Comparison of ENCODE assay signal across 20 cellular contexts in genomic region chr10:102600816-102601215, GRCh38. TPM values are rescaled to one million over a fixed set of nuclear protein-coding genes. Genes with fewer than 3 reads are reported as not detected.
DNase-seq lines count a peak whose midpoint lies in the region; ATAC-seq and TF ChIP-seq lines count a peak whose summit lies in the region.
"Had no signal": no experiment of that assay in that cellular context is flagged by ENCODE, and none has a peak within 500 bp of the region (broad histone marks: within the 10 kb centered on the region; RNA-seq: fewer than 3 reads in every experiment).

No MANE protein-coding gene starts in this region.

- no peak overlapping the region for H3K27ac Mint-ChIP-seq in CD8-positive, alpha-beta memory T cell
- H3K27ac Mint-ChIP-seq: activated CD4-positive, alpha-beta T cell treated with anti-CD3 and anti-CD28 coated beads, Interleukin-2, amount 10 ng/mL, durations not matched to agents 7 days and 5 days; T-cell had no signal

- no peak overlapping the region for H2AFZ ChIP-seq in hepatocyte

- H3K27me3 ChIP-seq in right cardiac atrium (ENCODE audit: control insufficient read depth, insufficient read depth) (no peaks in the 10 kb centered on the region), hepatocyte (no peaks in the 10 kb centered on the region), psoas muscle (ENCODE audit: insufficient read depth in 3 of 3, low read length in 2 of 3) (no peaks in the 10 kb centered on the region), upper lobe of right lung (no peaks in the 10 kb centered on the region)
- H3K27me3 ChIP-seq in CD8-positive, alpha-beta memory T cell (ENCODE audit: insufficient read depth, low read length, poor library complexity, severe bottlenecking) = no peaks in the 10 kb centered on the region
- H3K27me3 ChIP-seq: BLaER1, colonic mucosa had no signal

- CTCF ChIA-PET in CD8-positive, alpha-beta memory T cell (lab: Charles Lee) = interaction anchor here (0.9 to 1.6 kb wide), 2 partner anchors 18 to 75 kb away, joined by 3 read pairs; no protein-coding TSS in a partner anchor

- H3K4me3 ChIP-seq in right cardiac atrium (ENCODE audit: low read length) (no peak overlapping the region), hepatocyte (no peak overlapping the region), psoas muscle (no peak overlapping the region), upper lobe of right lung (no peak overlapping the region)
- no peak overlapping the region for H3K4me3 ChIP-seq in CD8-positive, alpha-beta memory T cell (ENCODE audit: low read length)
- H3K4me3 ChIP-seq: BLaER1, colonic mucosa had no signal

- intact Hi-C loops in right cardiac atrium (cut with DNase I) = no loop called here
- intact Hi-C loops in Right ventricle myocardium superior (cut with DNase I) = no loop called here
- intact Hi-C loops in psoas muscle (cut with DNase I) = loop anchor here in 1 of 2 donors (5.0 kb wide), 1 partner anchor 41 kb away; the partner anchor contains the start of gene TRIM8
- intact Hi-C loops in upper lobe of right lung (cut with DNase I) = no loop called here

- DNase-seq in right cardiac atrium (peak in 1 of 3 donors; percentile 52), Right ventricle myocardium superior (no peak), hepatocyte (ENCODE audit: low spot score) (no peak), psoas muscle (no peak), upper lobe of right lung (no peak)
- DNase-seq in CD8-positive, alpha-beta memory T cell = no peak
- DNase-seq: activated CD4-positive, alpha-beta T cell treated with anti-CD3 and anti-CD28 coated beads, Interleukin-2, amount 10 ng/mL, durations not matched to agents 7 days and 5 days; colonic mucosa; GOT3; left colon; NCI-H1105; NCI-H2081 treated with DMSO at 0.1 percent for 48 hours; NCI-H510A; SHP77; stimulated activated CD4-positive, alpha-beta T cell treated with anti-CD3 and anti-CD28 coated beads, Interleukin-2, amount 100 ng/mL, for 48 hours; stimulated activated naive CD8-positive, alpha-beta T cell treated with anti-CD3 and anti-CD28 coated beads, Interleukin-15, amount 100 ng/mL, for 72 hours; T-cell had no signal

- WGBS in right cardiac atrium = 79% methylated on average over 6 of the region's 6 CpGs
- WGBS in hepatocyte (ENCODE audit: low lambda C conversion rate, missing lambda C conversion rate) = 95% methylated on average over 6 of the region's 6 CpGs
- 26 to 53% (median 28%) methylated on average over 6 of the region's 6 CpGs for WGBS in psoas muscle, 3 donors

- H3K36me3 Mint-ChIP-seq in CD8-positive, alpha-beta memory T cell = peaks cover 0 to 85% (median 19%) of the 10 kb centered on the region in 3 donors

- H3K4me3 Mint-ChIP-seq in CD8-positive, alpha-beta memory T cell = no peak overlapping the region
- H3K4me3 Mint-ChIP-seq: activated CD4-positive, alpha-beta T cell treated with anti-CD3 and anti-CD28 coated beads, Interleukin-2, amount 10 ng/mL, durations not matched to agents 7 days and 5 days; stimulated activated naive CD8-positive, alpha-beta T cell treated with anti-CD3 and anti-CD28 coated beads, Interleukin-15, amount 100 ng/mL, for 72 hours; T-cell had no signal

- no peaks in the 10 kb centered on the region for H3K9me2 ChIP-seq in hepatocyte (replicated peaks; ENCODE audit: insufficient read depth)

- no peaks in the 10 kb centered on the region for H3K9me3 Mint-ChIP-seq in CD8-positive, alpha-beta memory T cell
- H3K9me3 Mint-ChIP-seq: activated CD4-positive, alpha-beta T cell treated with anti-CD3 and anti-CD28 coated beads, Interleukin-2, amount 10 ng/mL, durations not matched to agents 7 days and 5 days; stimulated activated naive CD8-positive, alpha-beta T cell treated with anti-CD3 and anti-CD28 coated beads, Interleukin-15, amount 100 ng/mL, for 72 hours; T-cell had no signal

- TF ChIP-seq CTCF in hepatocyte (IDR thresholded peaks at IDR 0.05; ENCODE audit: poor library complexity) (no peak), psoas muscle (IDR thresholded peaks at IDR 0.05) (no peak), upper lobe of right lung (IDR thresholded peaks at IDR 0.05) (no peak)

- no peak overlapping the region for H3K4me2 ChIP-seq in hepatocyte

- H4K20me1 ChIP-seq in hepatocyte (ENCODE audit: insufficient read depth, poor library complexity, severe bottlenecking) = no peaks in the 10 kb centered on the region
- H4K20me1 ChIP-seq: BLaER1 had no signal

- peaks cover 41% of the 10 kb centered on the region for H3K4me1 ChIP-seq in right cardiac atrium (ENCODE audit: control insufficient read depth, insufficient read depth, low read length)
- H3K4me1 ChIP-seq in hepatocyte (ENCODE audit: insufficient read depth) = peaks cover 42% of the 10 kb centered on the region
- H3K4me1 ChIP-seq in psoas muscle = peaks cover 81% of the 10 kb centered on the region
- H3K4me1 ChIP-seq in upper lobe of right lung = peaks cover 67% of the 10 kb centered on the region
- H3K4me1 ChIP-seq in CD8-positive, alpha-beta memory T cell (ENCODE audit: insufficient read depth, low read length) = no peaks in the 10 kb centered on the region
- H3K4me1 ChIP-seq: colonic mucosa had no signal

- POLR2A ChIA-PET in CD8-positive, alpha-beta memory T cell (lab: Charles Lee) = interaction anchor here (0.8 kb wide), 1 partner anchor 16 kb away, joined by 3 read pairs; no protein-coding TSS in a partner anchor

- H3K4me1 Mint-ChIP-seq in CD8-positive, alpha-beta memory T cell = no peaks in the 10 kb centered on the region
- H3K4me1 Mint-ChIP-seq: T-cell had no signal

- no peaks in the 10 kb centered on the region for H3K27me3 Mint-ChIP-seq in CD8-positive, alpha-beta memory T cell
- H3K27me3 Mint-ChIP-seq: activated CD4-positive, alpha-beta T cell treated with anti-CD3 and anti-CD28 coated beads, Interleukin-2, amount 10 ng/mL, durations not matched to agents 7 days and 5 days; stimulated activated naive CD8-positive, alpha-beta T cell treated with anti-CD3 and anti-CD28 coated beads, Interleukin-15, amount 100 ng/mL, for 72 hours; T-cell had no signal

- H3K36me3 ChIP-seq in hepatocyte (replicated peaks; ENCODE audit: insufficient read depth, low read depth) = no peaks in the 10 kb centered on the region
- H3K36me3 ChIP-seq in psoas muscle (ENCODE audit: insufficient read depth in 1 of 2, low read depth in 1 of 2) = peaks cover 0 to 23% of the 10 kb centered on the region in 2 donors
- H3K36me3 ChIP-seq in upper lobe of right lung = peaks cover 25% of the 10 kb centered on the region
- H3K36me3 ChIP-seq in CD8-positive, alpha-beta memory T cell (ENCODE audit: insufficient read depth, low read length) = peaks cover 16% of the 10 kb centered on the region
- H3K36me3 ChIP-seq: colonic mucosa had no signal

- H3K9me3 ChIP-seq in right cardiac atrium (ENCODE audit: control insufficient read depth, low read length) = no peaks in the 10 kb centered on the region
- no peaks in the 10 kb centered on the region for H3K9me3 ChIP-seq in hepatocyte (ENCODE audit: low read depth)
- no peaks in the 10 kb centered on the region for H3K9me3 ChIP-seq in psoas muscle
- no peaks in the 10 kb centered on the region for H3K9me3 ChIP-seq in upper lobe of right lung
- H3K9me3 ChIP-seq in CD8-positive, alpha-beta memory T cell (ENCODE audit: low read length) = no peaks in the 10 kb centered on the region
- H3K9me3 ChIP-seq: BLaER1, colonic mucosa had no signal

- ATAC-seq in right cardiac atrium (no peak), Right ventricle myocardium superior (ENCODE audit: poor library complexity) (no peak), psoas muscle (peak in 1 of 4 donors; percentile 6), upper lobe of right lung (no peak), GM21390 (IDR thresholded peaks at IDR 0.05; ENCODE audit: unreplicated experiment) (no peak), GM19397 (IDR thresholded peaks at IDR 0.05; ENCODE audit: unreplicated experiment) (no peak)
- ATAC-seq: left colon; stimulated activated naive CD8-positive, alpha-beta T cell treated with anti-CD3 and anti-CD28 coated beads, Interleukin-15, amount 100 ng/mL, for 72 hours; T-cell had no signal

- no peaks in the 10 kb centered on the region for H3K79me2 ChIP-seq in hepatocyte

- H3K27ac ChIP-seq in right cardiac atrium (ENCODE audit: low read length) (peak overlapping the region; percentile 69), hepatocyte (peak overlapping the region; percentile 95), psoas muscle (peak overlapping the region; percentile 89), upper lobe of right lung (peak overlapping the region; percentile 65)
- H3K27ac ChIP-seq in CD8-positive, alpha-beta memory T cell (ENCODE audit: low read depth, low read length) = no peak overlapping the region
- H3K27ac ChIP-seq: colonic mucosa had no signal

RNA-seq across cellular contexts. Expression of gene TRIM8, which starts 43.5 kb away (rescaled TPM):
- 100 to 1,000 TPM; 104 to 120 (median 109) TPM for total RNA-seq in right cardiac atrium
- 71.4 TPM for polyA plus RNA-seq in right cardiac atrium
- total RNA-seq in Right ventricle myocardium superior = 103 TPM
- 41.3 and 53.3 TPM in 2 replicates for total RNA-seq in hepatocyte
- 61.2 and 63.4 TPM in 2 replicates for polyA plus RNA-seq in hepatocyte
- total RNA-seq in psoas muscle = 100 to 1,000 TPM in 3 of 4 donors, 10 to 100 TPM in 1; 97.2 to 166 (median 111) TPM
- 10 to 100 TPM; 57.6 to 72.4 (median 72.3) TPM for polyA plus RNA-seq in psoas muscle
- 146 TPM for total RNA-seq in upper lobe of right lung
- 10 to 100 TPM; 72.0 to 74.5 TPM for total RNA-seq in CD8-positive, alpha-beta memory T cell
- 63.9 TPM for polyA plus RNA-seq in CD8-positive, alpha-beta memory T cell
